ENCODE assay signal across 20 cellular contexts in the genomic region with DNA sequence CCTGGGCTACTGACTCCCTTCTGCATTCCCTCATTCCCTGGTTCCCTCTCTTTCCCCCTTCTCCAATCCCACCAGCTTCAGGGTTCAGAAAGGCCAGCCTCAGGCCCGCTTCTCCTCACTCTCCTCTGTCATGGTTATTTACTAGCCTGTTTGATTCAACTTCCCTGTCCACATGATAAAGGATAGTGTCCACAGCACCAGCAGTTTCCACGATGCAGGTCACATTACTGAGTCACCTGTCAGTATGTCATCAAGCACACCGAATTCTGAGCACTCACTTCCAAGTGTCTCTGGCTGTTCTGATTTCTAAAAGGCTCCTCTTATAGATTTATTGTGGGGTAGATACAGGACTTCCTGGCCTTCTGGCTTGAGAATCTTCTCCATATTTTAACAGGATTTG.
DNase-seq lines count a peak whose midpoint lies in the region; ATAC-seq, FAIRE-seq and TF ChIP-seq lines count a peak whose summit lies in the region.
"Had no signal": no experiment of that assay in that cellular context is flagged by ENCODE, and none has a peak within 500 bp of the region (broad histone marks: within the 10 kb centered on the region; RNA-seq: fewer than 3 reads in every experiment).

No MANE protein-coding gene starts in this region.

- TF ChIP-seq CTCF in right atrium auricular region (IDR thresholded peaks at IDR 0.05) (no peak), heart left ventricle (IDR thresholded peaks at IDR 0.05) (no peak), keratinocyte (optimal IDR thresholded peaks at IDR 0.05 in 1 of 3, IDR thresholded peaks at IDR 0.05 in 1 of 3, conservative IDR thresholded peaks at IDR 0.05 in 1 of 3; ENCODE audit: extremely low read depth in 1 of 3, insufficient read depth in 2 of 3, low read length in 3 of 3) (no peak), endothelial cell (IDR thresholded peaks at IDR 0.05; ENCODE audit: unreplicated experiment) (no peak), colonic mucosa (IDR thresholded peaks at IDR 0.05) (no peak)

- ATAC-seq in Right ventricle myocardium superior (ENCODE audit: poor library complexity) = peak; percentile 80
- ATAC-seq in heart left ventricle = peak in 3 of 4 donors; percentile 65 to 81 (median 67)
- no peak for ATAC-seq in HG03095 (IDR thresholded peaks at IDR 0.05; ENCODE audit: unreplicated experiment)

- H3K27me3 Mint-ChIP-seq in endothelial cell (ENCODE audit: unreplicated experiment) = peaks cover 5% of the 10 kb centered on the region
- peaks cover 4% of the 10 kb centered on the region for H3K27me3 Mint-ChIP-seq in activated naive CD8-positive, alpha-beta T cell treated with anti-CD3 and anti-CD28 coated beads for 36 hours

- no peaks in the 10 kb centered on the region for H3K79me2 ChIP-seq in keratinocyte (ENCODE audit: control insufficient read depth, insufficient read depth, low read length)

- TF ChIP-seq POLR2A in heart left ventricle (IDR thresholded peaks at IDR 0.05) = no peak

- no peak overlapping the region for H3K4me3 ChIP-seq in right atrium auricular region
- H3K4me3 ChIP-seq in heart left ventricle = no peak overlapping the region
- no peak overlapping the region for H3K4me3 ChIP-seq in keratinocyte (ENCODE audit: control insufficient read depth in 2 of 3, extremely low read depth in 1 of 3, insufficient read depth in 2 of 3, low read depth in 1 of 3, low read length in 3 of 3)
- H3K4me3 ChIP-seq in colonic mucosa = no peak overlapping the region

- DNase-seq in Right ventricle myocardium superior = no peak
- DNase-seq in right atrium auricular region (ENCODE audit: low spot score) = no peak
- DNase-seq in heart left ventricle = no peak
- no peak for DNase-seq in keratinocyte (ENCODE audit: low read depth, low spot score)
- DNase-seq in endothelial cell (ENCODE audit: low spot score) = no peak
- DNase-seq in colonic mucosa = no peak
- DNase-seq in activated naive CD8-positive, alpha-beta T cell treated with anti-CD3 and anti-CD28 coated beads for 36 hours = no peak
- DNase-seq: CD4-positive, CD25-positive, alpha-beta regulatory T cell; KBM-7; MM.1S; NCI-H1694; NCI-H2029 treated with DMSO at 0.1 percent for 48 hours; NCI-H446 treated with DMSO at 0.1 percent for 48 hours; NCI-H526; NCI-H82; NK-92 treated with Interleukin-12 subunit alpha and Interleukin-12 subunit beta, amount 100 ng/mL, for 24 hours; RPMI8226; SK-N-SH had no signal

- H3K4me1 Mint-ChIP-seq in endothelial cell (ENCODE audit: unreplicated experiment) = no peaks in the 10 kb centered on the region
- no peaks in the 10 kb centered on the region for H3K4me1 Mint-ChIP-seq in activated naive CD8-positive, alpha-beta T cell treated with anti-CD3 and anti-CD28 coated beads for 36 hours
- H3K4me1 Mint-ChIP-seq: CD4-positive, CD25-positive, alpha-beta regulatory T cell had no signal

- no peaks in the 10 kb centered on the region for H3K27me3 ChIP-seq in right atrium auricular region
- no peaks in the 10 kb centered on the region for H3K27me3 ChIP-seq in heart left ventricle
- no peaks in the 10 kb centered on the region for H3K27me3 ChIP-seq in keratinocyte (ENCODE audit: control insufficient read depth, extremely low read depth, insufficient read depth, low read length)
- H3K27me3 ChIP-seq in colonic mucosa = no peaks in the 10 kb centered on the region

- no peak overlapping the region for H3K9ac ChIP-seq in keratinocyte (ENCODE audit: control insufficient read depth, extremely low read depth, insufficient read depth, low read length)
- H3K9ac ChIP-seq in colonic mucosa (ENCODE audit: low read depth in 2 of 2, low read length in 2 of 2) = no peak overlapping the region
- H3K9ac ChIP-seq: SK-N-SH had no signal

- H3K36me3 Mint-ChIP-seq in endothelial cell (ENCODE audit: low read depth, unreplicated experiment) = no peaks in the 10 kb centered on the region
- H3K36me3 Mint-ChIP-seq in activated naive CD8-positive, alpha-beta T cell treated with anti-CD3 and anti-CD28 coated beads for 36 hours = no peaks in the 10 kb centered on the region
- H3K36me3 Mint-ChIP-seq: CD4-positive, CD25-positive, alpha-beta regulatory T cell had no signal

- H3K27ac ChIP-seq in right atrium auricular region = no peak overlapping the region
- no peak overlapping the region for H3K27ac ChIP-seq in heart left ventricle
- H3K27ac ChIP-seq in keratinocyte (ENCODE audit: control insufficient read depth, insufficient read depth, low read length) = peak overlapping the region; percentile 70
- H3K27ac ChIP-seq in colonic mucosa = no peak overlapping the region

- H3K9me1 ChIP-seq in keratinocyte (ENCODE audit: control insufficient read depth, extremely low read depth, insufficient read depth, low read length) = no peaks in the 10 kb centered on the region

- H3K4me3 Mint-ChIP-seq in endothelial cell (ENCODE audit: unreplicated experiment) = no peak overlapping the region
- H3K4me3 Mint-ChIP-seq in activated naive CD8-positive, alpha-beta T cell treated with anti-CD3 and anti-CD28 coated beads for 36 hours = no peak overlapping the region
- H3K4me3 Mint-ChIP-seq: CD4-positive, CD25-positive, alpha-beta regulatory T cell had no signal

- WGBS in heart left ventricle, 4 donors = 44 to 70% (median 50%) methylated on average over 3 of the region's 3 CpGs

- no peaks in the 10 kb centered on the region for H3K9me3 Mint-ChIP-seq in endothelial cell (ENCODE audit: unreplicated experiment)
- H3K9me3 Mint-ChIP-seq in activated naive CD8-positive, alpha-beta T cell treated with anti-CD3 and anti-CD28 coated beads for 36 hours = no peaks in the 10 kb centered on the region

- dilution Hi-C loops in keratinocyte (cut with MboI; ENCODE audit: extremely low pct_ligation_motif_present, low sequenced_read_pairs) = no loop called here

- H3K27ac Mint-ChIP-seq in endothelial cell (ENCODE audit: unreplicated experiment) = no peak overlapping the region
- no peak overlapping the region for H3K27ac Mint-ChIP-seq in activated naive CD8-positive, alpha-beta T cell treated with anti-CD3 and anti-CD28 coated beads for 36 hours
- H3K27ac Mint-ChIP-seq: CD4-positive, CD25-positive, alpha-beta regulatory T cell had no signal

- H3K4me1 ChIP-seq in right atrium auricular region (peaks cover 0 to 14% of the 10 kb centered on the region in 2 donors), heart left ventricle (peaks cover 0 to 19% (median 8%) of the 10 kb centered on the region in 12 donors), keratinocyte (ENCODE audit: control insufficient read depth, extremely low read depth, insufficient read depth, low read length) (peaks cover 22% of the 10 kb centered on the region), colonic mucosa (no peaks in the 10 kb centered on the region)

- H3K9me3 ChIP-seq in right atrium auricular region (no peaks in the 10 kb centered on the region), heart left ventricle (no peaks in the 10 kb centered on the region), keratinocyte (ENCODE audit: control insufficient read depth, low read depth, low read length) (no peaks in the 10 kb centered on the region), colonic mucosa (no peaks in the 10 kb centered on the region)
- H3K9me3 ChIP-seq: SK-N-SH had no signal

- H3K36me3 ChIP-seq in right atrium auricular region (no peaks in the 10 kb centered on the region), heart left ventricle (no peaks in the 10 kb centered on the region), keratinocyte (ENCODE audit: control insufficient read depth in 2 of 2, extremely low read depth in 1 of 2, insufficient read depth in 2 of 2, low read length in 2 of 2) (no peaks in the 10 kb centered on the region), colonic mucosa (no peaks in the 10 kb centered on the region)

- H2AFZ ChIP-seq in keratinocyte (ENCODE audit: control insufficient read depth, low read length) = no peak overlapping the region

- FAIRE-seq in keratinocyte (lab: Jason Lieb, UNC) = peak; percentile 49
- FAIRE-seq: H54 had no signal

- intact Hi-C loops in Right ventricle myocardium superior (cut with DNase I) (no loop called here), heart left ventricle (cut with DNase I) (no loop called here), colonic mucosa (cut with DNase I) (no loop called here)

- H3K4me2 ChIP-seq in keratinocyte (ENCODE audit: control insufficient read depth, extremely low read depth, insufficient read depth, low read depth, low read length) = no peak overlapping the region
- H3K4me2 ChIP-seq: SK-N-SH had no signal

- no peaks in the 10 kb centered on the region for H4K20me1 ChIP-seq in keratinocyte (ENCODE audit: control insufficient read depth, extremely low read depth, insufficient read depth, low read length)
